Comparison of ENCODE assay signal across 18 cellular contexts in genomic region chr12:22396253-22396652, GRCh38.
DNase-seq lines count a peak whose midpoint lies in the region; ATAC-seq and TF ChIP-seq lines count a peak whose summit lies in the region.
"Had no signal": no experiment of that assay in that cellular context is flagged by ENCODE, and none has a peak within 500 bp of the region (broad histone marks: within the 10 kb centered on the region; RNA-seq: fewer than 3 reads in every experiment).

No MANE protein-coding gene starts in this region.

- H3K27me3 Mint-ChIP-seq in activated CD4-positive, alpha-beta T cell treated with anti-CD3 and anti-CD28 coated beads, Interleukin-2, amount 10 ng/mL, durations not matched to agents 24 days and 14 days, result no peaks in the 10 kb centered on the region

- intact Hi-C loops in activated CD4-positive, alpha-beta T cell treated with anti-CD3 and anti-CD28 coated beads, Interleukin-2, amount 10 ng/mL, durations not matched to agents 24 days and 14 days (cut with micrococcal nuclease), result loop anchor here (1.0 to 5.0 kb wide), 2 partner anchors 13 to 46 kb away; no protein-coding TSS in a partner anchor

- H3K27ac ChIP-seq in lung (ENCODE audit: low read depth in 1 of 2, low read length in 1 of 2), result no peak overlapping the region
- H3K27ac ChIP-seq in WERI-Rb-1, result no peak overlapping the region
- H3K27ac ChIP-seq: A549, adrenal gland, colonic mucosa, pancreas, uterus had no signal

- peak; percentile 9 for DNase-seq in activated CD4-positive, alpha-beta T cell treated with anti-CD3 and anti-CD28 coated beads for 48 hours
- no peak for DNase-seq in activated CD4-positive, alpha-beta T cell treated with anti-CD3 and anti-CD28 coated beads, Interleukin-2, amount 50 U/mL, for 48 hours
- DNase-seq in activated CD4-positive, alpha-beta T cell treated with anti-CD3 and anti-CD28 coated beads, Interleukin-2, amount 10 ng/mL, durations not matched to agents 24 days and 14 days, result no peak
- no peak for DNase-seq in lung (ENCODE audit: low spot score)
- no peak for DNase-seq in DMS114 treated with DMSO at 0.1 percent for 48 hours (lab: John Stamatoyannopoulos, UW; ENCODE audit: unreplicated experiment)
- no peak for DNase-seq in WERI-Rb-1
- no peak for DNase-seq in NCI-H1930 (lab: John Stamatoyannopoulos, UW)
- DNase-seq: activated B cell treated with CpG ODN at 0.5 μM for 24 hours; adrenal gland; colonic mucosa; HCEC 1CT; mesendoderm; NCI-H510A treated with DMSO at 0.1 percent for 48 hours; pancreas; stimulated activated CD8-positive, alpha-beta memory T cell treated with anti-CD3 and anti-CD28 coated beads, Interleukin-4, amount 100 ng/mL, for 48 hours; uterus had no signal

- H3K27ac Mint-ChIP-seq in activated CD4-positive, alpha-beta T cell treated with anti-CD3 and anti-CD28 coated beads, Interleukin-2, amount 10 ng/mL, durations not matched to agents 24 days and 14 days, result peak overlapping the region; percentile 49
- H3K27ac Mint-ChIP-seq: activated B cell treated with CpG ODN at 0.5 μM for 24 hours had no signal

- no peaks in the 10 kb centered on the region for H3K36me3 Mint-ChIP-seq in activated CD4-positive, alpha-beta T cell treated with anti-CD3 and anti-CD28 coated beads, Interleukin-2, amount 10 ng/mL, durations not matched to agents 24 days and 14 days (ENCODE audit: low read depth)

- H3K9me3 ChIP-seq in lung (ENCODE audit: control insufficient read depth in 2 of 2, insufficient read depth in 1 of 2, low read length in 1 of 2) (peaks cover 2 to 6% of the 10 kb centered on the region in 2 donors), WERI-Rb-1 (ENCODE audit: severe bottlenecking) (peaks cover 5% of the 10 kb centered on the region)
- H3K9me3 ChIP-seq: A549, colonic mucosa, pancreas, uterus had no signal

- H3K4me1 ChIP-seq in lung (ENCODE audit: control insufficient read depth in 2 of 2, insufficient read depth in 2 of 2, low read length in 2 of 2), result peaks cover 0 to 1% of the 10 kb centered on the region in 2 donors
- H3K4me1 ChIP-seq: A549, adrenal gland, colonic mucosa, pancreas, uterus had no signal

- H3K36me3 ChIP-seq in lung (ENCODE audit: control insufficient read depth in 2 of 2, insufficient read depth in 2 of 2, low read length in 2 of 2) (no peaks in the 10 kb centered on the region), WERI-Rb-1 (no peaks in the 10 kb centered on the region)
- H3K36me3 ChIP-seq: adrenal gland, colonic mucosa, pancreas, uterus had no signal

- H3K27me3 ChIP-seq in lung (ENCODE audit: control insufficient read depth, insufficient read depth), result no peaks in the 10 kb centered on the region
- H3K27me3 ChIP-seq in WERI-Rb-1 (ENCODE audit: insufficient read depth, low read depth, severe bottlenecking), result no peaks in the 10 kb centered on the region
- H3K27me3 ChIP-seq: adrenal gland, colonic mucosa, pancreas had no signal

- H3K9me3 Mint-ChIP-seq in activated CD4-positive, alpha-beta T cell treated with anti-CD3 and anti-CD28 coated beads, Interleukin-2, amount 10 ng/mL, durations not matched to agents 24 days and 14 days, result peaks cover 10% of the 10 kb centered on the region

- ATAC-seq in GM19468 (IDR thresholded peaks at IDR 0.05; ENCODE audit: extremely low read depth, unreplicated experiment) (peak; percentile 27), lung (ENCODE audit: insufficient read depth, low FRiP score) (peak; percentile 53)
- ATAC-seq: A549 had no signal

- no peak for TF ChIP-seq CTCF in lung (IDR thresholded peaks at IDR 0.05; ENCODE audit: control extremely low read depth, extremely low read depth)
- no peak for TF ChIP-seq CTCF in WERI-Rb-1 (IDR thresholded peaks at IDR 0.05; ENCODE audit: low read depth, low read length)

- peaks cover 17% of the 10 kb centered on the region for H3K4me1 Mint-ChIP-seq in activated CD4-positive, alpha-beta T cell treated with anti-CD3 and anti-CD28 coated beads, Interleukin-2, amount 10 ng/mL, durations not matched to agents 24 days and 14 days

- 14 to 18% methylated on average over 1 of the region's 1 CpG for WGBS in lung, 2 donors

- no peak overlapping the region for H3K4me3 ChIP-seq in lung
- H3K4me3 ChIP-seq in WERI-Rb-1 (ENCODE audit: low read depth, low read length), result no peak overlapping the region
- H3K4me3 ChIP-seq: A549, adrenal gland, colonic mucosa, pancreas, uterus had no signal

- H3K4me3 Mint-ChIP-seq in activated CD4-positive, alpha-beta T cell treated with anti-CD3 and anti-CD28 coated beads, Interleukin-2, amount 10 ng/mL, durations not matched to agents 24 days and 14 days, result no peak overlapping the region
- H3K4me3 Mint-ChIP-seq: activated B cell treated with CpG ODN at 0.5 μM for 24 hours had no signal
